3 cellular contexts compared by ENCODE assay signal in the genomic region with DNA sequence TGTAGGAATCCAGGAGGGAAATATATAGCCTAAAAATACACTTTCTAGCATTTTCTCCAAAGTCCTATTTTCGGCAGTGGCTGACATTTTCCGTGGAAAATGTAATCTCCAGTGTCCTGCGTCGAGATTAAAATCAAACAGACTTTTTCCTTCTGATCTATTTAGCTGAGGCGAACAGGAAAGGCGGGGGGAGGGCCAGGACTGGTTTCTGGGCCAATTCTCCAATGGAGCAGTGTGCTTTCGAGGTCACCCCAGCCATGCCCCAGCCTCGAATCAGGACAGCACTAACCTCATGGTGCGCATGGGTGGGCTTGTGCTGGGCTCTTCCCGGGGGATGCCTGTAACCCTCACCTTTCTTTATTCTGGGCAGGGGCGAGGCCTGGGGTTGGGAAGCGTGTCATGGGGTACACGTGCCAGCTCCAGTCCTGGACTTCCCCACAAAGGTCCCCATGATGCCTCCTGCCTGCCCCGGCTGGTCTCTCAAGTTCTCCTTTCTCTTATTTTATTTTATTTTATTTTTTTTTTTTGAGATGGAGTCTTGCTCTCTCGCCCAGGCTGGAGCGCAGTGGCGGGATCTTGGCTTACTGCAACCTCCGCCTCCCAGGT.
TF ChIP-seq lines count a peak whose summit lies in the region.

No MANE protein-coding gene starts in this region.

TF ChIP-seq in SK-N-SH, 30 proteins besides CTCF, POLR2A, EP300 and RAD21 (continues in another document):
- TF ChIP-seq, protein P1, sequence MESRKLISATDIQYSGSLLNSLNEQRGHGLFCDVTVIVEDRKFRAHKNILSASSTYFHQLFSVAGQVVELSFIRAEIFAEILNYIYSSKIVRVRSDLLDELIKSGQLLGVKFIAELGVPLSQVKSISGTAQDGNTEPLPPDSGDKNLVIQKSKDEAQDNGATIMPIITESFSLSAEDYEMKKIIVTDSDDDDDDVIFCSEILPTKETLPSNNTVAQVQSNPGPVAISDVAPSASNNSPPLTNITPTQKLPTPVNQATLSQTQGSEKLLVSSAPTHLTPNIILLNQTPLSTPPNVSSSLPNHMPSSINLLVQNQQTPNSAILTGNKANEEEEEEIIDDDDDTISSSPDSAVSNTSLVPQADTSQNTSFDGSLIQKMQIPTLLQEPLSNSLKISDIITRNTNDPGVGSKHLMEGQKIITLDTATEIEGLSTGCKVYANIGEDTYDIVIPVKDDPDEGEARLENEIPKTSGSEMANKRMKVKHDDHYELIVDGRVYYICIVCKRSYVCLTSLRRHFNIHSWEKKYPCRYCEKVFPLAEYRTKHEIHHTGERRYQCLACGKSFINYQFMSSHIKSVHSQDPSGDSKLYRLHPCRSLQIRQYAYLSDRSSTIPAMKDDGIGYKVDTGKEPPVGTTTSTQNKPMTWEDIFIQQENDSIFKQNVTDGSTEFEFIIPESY (IDR thresholded peaks at IDR 0.05; ENCODE audit: borderline replicate concordance, low read depth): no peak
- TF ChIP-seq, protein P2, sequence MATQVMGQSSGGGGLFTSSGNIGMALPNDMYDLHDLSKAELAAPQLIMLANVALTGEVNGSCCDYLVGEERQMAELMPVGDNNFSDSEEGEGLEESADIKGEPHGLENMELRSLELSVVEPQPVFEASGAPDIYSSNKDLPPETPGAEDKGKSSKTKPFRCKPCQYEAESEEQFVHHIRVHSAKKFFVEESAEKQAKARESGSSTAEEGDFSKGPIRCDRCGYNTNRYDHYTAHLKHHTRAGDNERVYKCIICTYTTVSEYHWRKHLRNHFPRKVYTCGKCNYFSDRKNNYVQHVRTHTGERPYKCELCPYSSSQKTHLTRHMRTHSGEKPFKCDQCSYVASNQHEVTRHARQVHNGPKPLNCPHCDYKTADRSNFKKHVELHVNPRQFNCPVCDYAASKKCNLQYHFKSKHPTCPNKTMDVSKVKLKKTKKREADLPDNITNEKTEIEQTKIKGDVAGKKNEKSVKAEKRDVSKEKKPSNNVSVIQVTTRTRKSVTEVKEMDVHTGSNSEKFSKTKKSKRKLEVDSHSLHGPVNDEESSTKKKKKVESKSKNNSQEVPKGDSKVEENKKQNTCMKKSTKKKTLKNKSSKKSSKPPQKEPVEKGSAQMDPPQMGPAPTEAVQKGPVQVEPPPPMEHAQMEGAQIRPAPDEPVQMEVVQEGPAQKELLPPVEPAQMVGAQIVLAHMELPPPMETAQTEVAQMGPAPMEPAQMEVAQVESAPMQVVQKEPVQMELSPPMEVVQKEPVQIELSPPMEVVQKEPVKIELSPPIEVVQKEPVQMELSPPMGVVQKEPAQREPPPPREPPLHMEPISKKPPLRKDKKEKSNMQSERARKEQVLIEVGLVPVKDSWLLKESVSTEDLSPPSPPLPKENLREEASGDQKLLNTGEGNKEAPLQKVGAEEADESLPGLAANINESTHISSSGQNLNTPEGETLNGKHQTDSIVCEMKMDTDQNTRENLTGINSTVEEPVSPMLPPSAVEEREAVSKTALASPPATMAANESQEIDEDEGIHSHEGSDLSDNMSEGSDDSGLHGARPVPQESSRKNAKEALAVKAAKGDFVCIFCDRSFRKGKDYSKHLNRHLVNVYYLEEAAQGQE (IDR thresholded peaks at IDR 0.05; ENCODE audit: low read depth, low read length): no peak
- TF ChIP-seq, protein P3, sequence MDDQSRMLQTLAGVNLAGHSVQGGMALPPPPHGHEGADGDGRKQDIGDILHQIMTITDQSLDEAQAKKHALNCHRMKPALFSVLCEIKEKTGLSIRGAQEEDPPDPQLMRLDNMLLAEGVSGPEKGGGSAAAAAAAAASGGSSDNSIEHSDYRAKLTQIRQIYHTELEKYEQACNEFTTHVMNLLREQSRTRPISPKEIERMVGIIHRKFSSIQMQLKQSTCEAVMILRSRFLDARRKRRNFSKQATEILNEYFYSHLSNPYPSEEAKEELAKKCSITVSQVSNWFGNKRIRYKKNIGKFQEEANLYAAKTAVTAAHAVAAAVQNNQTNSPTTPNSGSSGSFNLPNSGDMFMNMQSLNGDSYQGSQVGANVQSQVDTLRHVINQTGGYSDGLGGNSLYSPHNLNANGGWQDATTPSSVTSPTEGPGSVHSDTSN (IDR thresholded peaks at IDR 0.05): no peak
- TF ChIP-seq GATA2 (CRISPR knock-in tag; IDR thresholded peaks at IDR 0.05): no peak
- TF ChIP-seq, protein P4, sequence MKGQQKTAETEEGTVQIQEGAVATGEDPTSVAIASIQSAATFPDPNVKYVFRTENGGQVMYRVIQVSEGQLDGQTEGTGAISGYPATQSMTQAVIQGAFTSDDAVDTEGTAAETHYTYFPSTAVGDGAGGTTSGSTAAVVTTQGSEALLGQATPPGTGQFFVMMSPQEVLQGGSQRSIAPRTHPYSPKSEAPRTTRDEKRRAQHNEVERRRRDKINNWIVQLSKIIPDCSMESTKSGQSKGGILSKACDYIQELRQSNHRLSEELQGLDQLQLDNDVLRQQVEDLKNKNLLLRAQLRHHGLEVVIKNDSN (IDR thresholded peaks at IDR 0.05; ENCODE audit: borderline replicate concordance, low read depth): no peak
- no peak for TF ChIP-seq RFX5 (IDR thresholded peaks at IDR 0.05; ENCODE audit: low read length)
- no peak for TF ChIP-seq JUND (IDR thresholded peaks at IDR 0.05)
- no peak for TF ChIP-seq SMC3 (IDR thresholded peaks at IDR 0.05; ENCODE audit: low read depth, low read length)

TF ChIP-seq in SK-N-SH treated with all-trans-retinoic acid at 6 μM for 48 hours, 23 proteins besides CTCF, POLR2A, EP300 and RAD21:
- TF ChIP-seq GLIS3 (CRISPR knock-in tag; IDR thresholded peaks at IDR 0.05) (no peak), ZNF70 (CRISPR knock-in tag; IDR thresholded peaks at IDR 0.05) (no peak)

TF ChIP-seq in H1, 55 proteins besides CTCF, POLR2A, EP300 and RAD21:
- no peak for TF ChIP-seq CBX5 (IDR thresholded peaks at IDR 0.05; ENCODE audit: low read depth, low read length)
